Comparison of ENCODE assay signal across 10 cellular contexts in genomic region chr15:68372291-68372811, GRCh38. TPM values are rescaled to one million over a fixed set of nuclear protein-coding genes. Genes with fewer than 3 reads are reported as not detected.
A peak's percentile ranks its signal among the peaks of the same experiment; 100 is the strongest.
DNase-seq lines count a peak whose midpoint lies in the region; ATAC-seq and TF ChIP-seq lines count a peak whose summit lies in the region.
"Had no signal": no experiment of that assay in that cellular context is flagged by ENCODE, and none has a peak within 500 bp of the region (broad histone marks: within the 10 kb centered on the region; RNA-seq: fewer than 3 reads in every experiment).

No MANE protein-coding gene starts in this region.

- CTCF ChIA-PET in WTC11 (lab: Charles Lee): interaction anchor here (1.0 to 2.1 kb wide), 6 partner anchors 9 to 119 kb away, joined by 3 to 9 read pairs (median 4); no protein-coding TSS in a partner anchor

- H3K4me3 Mint-ChIP-seq in WTC11: no peak overlapping the region
- H3K4me3 Mint-ChIP-seq: T-cell had no signal

- H3K9me3 ChIP-seq in iPS DF 6.9 (ENCODE audit: control insufficient read depth, insufficient read depth, low read length) (no peaks in the 10 kb centered on the region), uterus (no peaks in the 10 kb centered on the region)
- H3K9me3 ChIP-seq: Caco-2 had no signal

- ATAC-seq in WTC11: peak; percentile 99
- no peak for ATAC-seq in GM18498 (IDR thresholded peaks at IDR 0.05; ENCODE audit: unreplicated experiment)
- no peak for ATAC-seq in HG03280 (IDR thresholded peaks at IDR 0.05; ENCODE audit: unreplicated experiment)

- no peak for TF ChIP-seq POLR2A in uterus (IDR thresholded peaks at IDR 0.05)

- H3K27me3 ChIP-seq in iPS DF 6.9 (ENCODE audit: control insufficient read depth, insufficient read depth, low read length) (no peaks in the 10 kb centered on the region), uterus (no peaks in the 10 kb centered on the region)

- peaks cover 2% of the 10 kb centered on the region for H3K4me1 Mint-ChIP-seq in WTC11
- H3K4me1 Mint-ChIP-seq: T-cell had no signal

- 0 out of 2 replicates have a peak, but pooled peaks have one; percentile 25 for TF ChIP-seq CTCF in WTC11 (IDR thresholded peaks at IDR 0.05)
- peak in 1 of 4 experiments; percentile 37 for TF ChIP-seq CTCF in uterus (IDR thresholded peaks at IDR 0.05)

- DNase-seq in activated CD8-positive, alpha-beta memory T cell treated with anti-CD3 and anti-CD28 coated beads for 24 hours: peak; percentile 47
- no peak for DNase-seq in activated CD8-positive, alpha-beta memory T cell treated with anti-CD3 and anti-CD28 coated beads, Interleukin-2, amount 50 U/mL, for 4 hours
- DNase-seq in WTC11 (ENCODE audit: low spot score) (peak; percentile 62), iPS DF 6.9 (ENCODE audit: low read depth, low spot score) (peak; percentile 25), uterus (peak; percentile 16 to 20), DMS79 treated with DMSO at 0.1 percent for 48 hours (lab: John Stamatoyannopoulos, UW) (no peak)
- DNase-seq: T-cell had no signal

- no peak overlapping the region for H3K27ac Mint-ChIP-seq in WTC11
- H3K27ac Mint-ChIP-seq: T-cell had no signal

- no peaks in the 10 kb centered on the region for H3K36me3 Mint-ChIP-seq in WTC11
- H3K36me3 Mint-ChIP-seq: T-cell had no signal

- H3K36me3 ChIP-seq in iPS DF 6.9 (ENCODE audit: control insufficient read depth, insufficient read depth, low read length): no peaks in the 10 kb centered on the region
- no peaks in the 10 kb centered on the region for H3K36me3 ChIP-seq in uterus

- H3K9me3 Mint-ChIP-seq in WTC11: no peaks in the 10 kb centered on the region
- H3K9me3 Mint-ChIP-seq: T-cell had no signal

- H3K27ac ChIP-seq in iPS DF 6.9 (ENCODE audit: low read length) (no peak overlapping the region), uterus (peak overlapping the region in 1 of 2 donors; percentile 60)

- H3K4me3 ChIP-seq in iPS DF 6.9 (ENCODE audit: low read length) (no peak overlapping the region), uterus (no peak overlapping the region)

- WGBS in iPS DF 6.9 (ENCODE audit: insufficient coverage, insufficient read length): no CpG with 5 or more reads among the region's 12 CpGs

- H3K27me3 Mint-ChIP-seq in WTC11 (ENCODE audit: low read depth): no peaks in the 10 kb centered on the region

- intact Hi-C loops in uterus (cut with DNase I; ENCODE audit: low total_unique reads): no loop called here

- POLR2A ChIA-PET in WTC11 (lab: Charles Lee): no interaction called here

- H3K4me1 ChIP-seq in iPS DF 6.9 (ENCODE audit: control insufficient read depth, insufficient read depth, low read length): peaks cover 1% of the 10 kb centered on the region; the same call in 1 of the 2 replicates
- peaks cover 0 to 6% of the 10 kb centered on the region in 2 donors for H3K4me1 ChIP-seq in uterus
- H3K4me1 ChIP-seq: Caco-2 had no signal

TF ChIP-seq in WTC11, 78 proteins besides CTCF, POLR2A, EP300 and RAD21:
- no peak for TF ChIP-seq USF1 (CRISPR knock-in tag; IDR thresholded peaks at IDR 0.05)
- TF ChIP-seq NFYB (CRISPR knock-in tag; conservative IDR thresholded peaks at IDR 0.05; ENCODE audit: low read depth): no peak
- TF ChIP-seq PREB (CRISPR knock-in tag; IDR thresholded peaks at IDR 0.05; ENCODE audit: borderline replicate concordance): no peak

RNA-seq across cellular contexts. Expression of gene ITGA11, which starts 59.6 kb away (rescaled TPM):
- 0.11 to 0.60 TPM (median 0.15 TPM) in 3 replicates for total RNA-seq in WTC11 (2021)
- 100 to 1,000 TPM in 1 of 4 donors, 10 to 100 TPM in 3; 37.3 to 106 (median 61.1) TPM for total RNA-seq in uterus

Comparison
In these comparisons a context has a peak if more than half of its experiments do, and no peak if none do; other contexts are left out.
1. DNase-seq: peak in activated CD8-positive, alpha-beta memory T cell treated with anti-CD3 and anti-CD28 coated beads for 24 hours (single experiment), WTC11 (single experiment), iPS DF 6.9 (single experiment) and uterus (2 of 2); none in activated CD8-positive, alpha-beta memory T cell treated with anti-CD3 and anti-CD28 coated beads, Interleukin-2, amount 50 U/mL, for 4 hours (single experiment) and DMS79 treated with DMSO at 0.1 percent for 48 hours (single experiment).
2. RNA of gene ITGA11, which starts 59.6 kb away (total RNA-seq): 37.3 to 106 TPM in uterus; 0.11 to 0.60 TPM in WTC11; every median in the first group is over 10 times any median in the second.